8 cellular contexts compared by ENCODE assay signal in the genomic region with DNA sequence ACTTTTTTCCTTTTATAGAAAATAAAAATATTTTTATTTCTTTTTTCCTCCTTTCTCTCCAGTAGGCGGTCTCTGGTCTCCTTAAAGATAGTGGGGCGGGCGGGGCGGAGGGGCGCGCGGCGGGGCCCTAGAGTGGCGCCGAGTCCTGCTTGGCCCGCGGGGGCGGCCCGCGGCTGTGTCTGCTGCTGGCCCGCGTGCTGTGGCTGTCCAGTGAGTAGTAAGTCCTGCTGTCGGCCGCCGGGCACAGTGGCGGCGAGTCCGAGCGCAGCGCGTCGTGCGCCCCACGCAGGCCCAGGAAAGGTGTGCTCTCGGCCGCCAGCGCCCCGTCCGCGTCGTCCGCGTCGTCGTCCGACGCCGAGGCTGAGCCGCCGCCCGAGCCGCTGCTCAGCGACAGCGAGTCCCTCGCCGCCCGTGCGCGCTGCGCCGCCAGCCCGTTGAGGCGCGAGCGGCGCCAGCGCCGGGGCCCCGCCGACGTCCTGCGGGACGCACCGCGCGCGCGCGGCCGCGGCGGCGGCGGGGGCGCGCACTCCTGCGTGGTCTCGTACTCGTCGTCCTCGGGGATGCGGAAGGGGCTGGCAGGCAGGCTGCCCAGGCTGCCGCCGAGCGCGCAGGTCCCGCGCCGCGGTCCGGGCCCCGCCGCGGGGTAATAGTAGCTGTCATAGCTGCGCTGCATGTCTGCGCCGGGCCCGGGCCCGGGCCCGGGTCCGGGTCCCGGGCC. TPM values are rescaled to one million over a fixed set of nuclear protein-coding genes. Genes with fewer than 3 reads are reported as not detected.
DNase-seq lines count a peak whose midpoint lies in the region; ATAC-seq and TF ChIP-seq lines count a peak whose summit lies in the region.

No MANE protein-coding gene starts in this region.

- no peak overlapping the region for H3K27ac ChIP-seq in OCI-LY7 (ENCODE audit: low read depth, low read length, poor library complexity, severe bottlenecking)

- no peaks in the 10 kb centered on the region for H4K20me1 ChIP-seq in OCI-LY7 (ENCODE audit: insufficient read depth, low read length)

- H3K4me1 ChIP-seq in OCI-LY7 (ENCODE audit: insufficient read depth, low read length, poor library complexity, severe bottlenecking): no peaks in the 10 kb centered on the region

- intact Hi-C loops in OCI-LY7 (cut with micrococcal nuclease; ENCODE audit: unreplicated experiment): no loop called here

- TF ChIP-seq CTCF in OCI-LY7 (conservative IDR thresholded peaks at IDR 0.05; ENCODE audit: low read length): no peak

- no TSS peak for BruUV-seq in OCI-LY7 (replicated peaks; lab: Mats Ljungman, UMichigan)

- peak overlapping the region; percentile 68 for H3K4me3 ChIP-seq in OCI-LY7 (ENCODE audit: low read depth, low read length, poor library complexity, severe bottlenecking)

- POLR2A ChIA-PET in OCI-LY7 (lab: Charles Lee): interaction anchor here (0.6 to 0.7 kb wide), 3 partner anchors 38 to 260 kb away, joined by 3 to 5 read pairs (median 3); no protein-coding TSS in a partner anchor

- no peak overlapping the region for H2AFZ ChIP-seq in OCI-LY7 (ENCODE audit: low read length)

- CTCF ChIA-PET in OCI-LY7 (lab: Charles Lee; ENCODE audit: unreplicated experiment): interaction anchor here (0.5 kb wide), 1 partner anchor 16 kb away, joined by 3 read pairs; no protein-coding TSS in a partner anchor

- H3K79me2 ChIP-seq in OCI-LY7 (ENCODE audit: insufficient read depth, low read depth, low read length): no peaks in the 10 kb centered on the region

- H3K9me3 ChIP-seq in OCI-LY7 (ENCODE audit: low read length): no peaks in the 10 kb centered on the region

- no peaks in the 10 kb centered on the region for H3K9me2 ChIP-seq in OCI-LY7 (ENCODE audit: insufficient read depth, low read length)

- ATAC-seq in GM18498 (IDR thresholded peaks at IDR 0.05; ENCODE audit: unreplicated experiment) (peak; percentile 77), HG02642 (IDR thresholded peaks at IDR 0.05; ENCODE audit: poor library complexity, unreplicated experiment) (peak; percentile 70)

- peak overlapping the region; percentile 70 for H3K4me2 ChIP-seq in OCI-LY7 (ENCODE audit: low read length)

- no peaks in the 10 kb centered on the region for H3K36me3 ChIP-seq in OCI-LY7 (ENCODE audit: insufficient read depth, low read length)

- peak; percentile 65 for DNase-seq in OCI-LY7 (ENCODE audit: low spot score)
- peak; percentile 76 for DNase-seq in activated gamma-delta T cell treated with Interleukin-2 at 50 U/mL for 16 hours
- DNase-seq in germinal center (ENCODE audit: low spot score): peak; percentile 83
- DNase-seq in occipital lobe (lab: John Stamatoyannopoulos, UW): peak; percentile 55
- DNase-seq in superior temporal gyrus (ENCODE audit: extremely low spot score): peak; percentile 63
- no peak for DNase-seq in GDM1 (lab: John Stamatoyannopoulos, UW)

RNA-seq across cellular contexts. Expression of gene PSD2, which starts 52.3 kb away (rescaled TPM):
- 0.08 and 0.13 TPM in 2 replicates for total RNA-seq in OCI-LY7 (2014; rRNA removed; shearing (Covaris generic))
- total RNA-seq in OCI-LY7 (2022) (0.11 and 0.15 TPM in 2 replicates), occipital lobe (17.0 TPM)

Comparison
In these comparisons a context has a peak if more than half of its experiments do, and no peak if none do; other contexts are left out.
1. RNA of gene PSD2, which starts 52.3 kb away (total RNA-seq): 17.0 TPM in occipital lobe (single experiment); 0.08 to 0.15 TPM in OCI-LY7; every median in the first group is over 10 times any median in the second.